In the genomic region with DNA sequence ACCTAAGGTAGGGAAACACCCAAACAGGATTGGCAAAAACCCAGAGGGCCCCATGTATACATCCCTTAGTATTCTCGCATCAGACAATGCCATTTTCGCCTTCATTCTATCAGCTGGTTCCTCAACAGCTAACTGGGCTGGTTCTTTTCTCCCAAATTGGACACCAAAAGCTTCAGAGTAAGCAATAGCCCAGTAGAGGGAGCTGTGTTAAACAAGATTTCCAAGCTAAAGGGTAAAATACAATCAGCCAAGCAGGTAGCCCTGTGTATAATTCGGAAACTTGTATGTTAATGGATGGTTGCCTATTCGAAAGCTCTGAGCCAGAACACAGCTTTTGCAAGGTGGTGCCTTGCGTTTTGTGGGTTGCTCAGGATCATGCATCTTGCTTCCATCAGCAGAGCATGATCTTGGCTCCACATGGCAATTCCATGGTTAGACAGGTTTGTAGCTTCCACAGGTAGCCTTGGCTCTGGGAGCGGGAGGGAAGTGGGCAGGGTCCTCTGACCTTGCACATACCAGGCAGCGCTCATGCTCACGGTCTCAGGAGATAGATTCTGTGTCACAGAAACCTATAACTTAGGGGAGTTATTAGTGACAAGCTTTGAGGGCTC, we compare ENCODE assay signal across 8 cellular contexts.
DNase-seq lines count a peak whose midpoint lies in the region; ATAC-seq and TF ChIP-seq lines count a peak whose summit lies in the region.

No MANE protein-coding gene starts in this region.

- H3K27ac Mint-ChIP-seq in progenitor cell of endocrine pancreas: no peak overlapping the region

- TF ChIP-seq CTCF in Peyer's patch (IDR thresholded peaks at IDR 0.05) (peak in 5 of 6 experiments; percentile 45 to 58 (median 56)), fibroblast of pulmonary artery (IDR thresholded peaks at IDR 0.05; ENCODE audit: low read length, missing control alignments) (peak; percentile 79), progenitor cell of endocrine pancreas (IDR thresholded peaks at IDR 0.05; ENCODE audit: unreplicated experiment) (peak; percentile 71)

- no peaks in the 10 kb centered on the region for H3K9me3 ChIP-seq in Peyer's patch

- no peaks in the 10 kb centered on the region for H3K27me3 ChIP-seq in Peyer's patch

- no peak for TF ChIP-seq POLR2A in Peyer's patch (IDR thresholded peaks at IDR 0.05)

- ATAC-seq in HG03175 (IDR thresholded peaks at IDR 0.05; ENCODE audit: unreplicated experiment) (peak; percentile 21), HG03460 (IDR thresholded peaks at IDR 0.05; ENCODE audit: unreplicated experiment) (no peak)
- ATAC-seq in stimulated activated naive CD8-positive, alpha-beta T cell treated with anti-CD3 and anti-CD28 coated beads, Interleukin-15, Interleukin-2, amounts not matched to agents 100 U/mL and 50 U/mL, for 24 hours: no peak

- DNase-seq in NCI-H524 (lab: John Stamatoyannopoulos, UW) (peak; percentile 28 to 55), NCI-H524 treated with DMSO at 0.1 percent for 48 hours (lab: John Stamatoyannopoulos, UW) (no peak), Peyer's patch (no peak), fibroblast of pulmonary artery (ENCODE audit: low read depth) (peak; percentile 86), progenitor cell of endocrine pancreas (ENCODE audit: low spot score, unreplicated experiment) (no peak)
- no peak for DNase-seq in stimulated activated naive CD8-positive, alpha-beta T cell treated with anti-CD3 and anti-CD28 coated beads, Interleukin-15, Interleukin-2, amounts not matched to agents 100 U/mL and 50 U/mL, for 24 hours

- no peaks in the 10 kb centered on the region for H3K36me3 Mint-ChIP-seq in progenitor cell of endocrine pancreas (ENCODE audit: insufficient read depth)

- peaks cover 7% of the 10 kb centered on the region for H3K27me3 Mint-ChIP-seq in progenitor cell of endocrine pancreas

- peaks cover 5% of the 10 kb centered on the region for H3K4me1 Mint-ChIP-seq in progenitor cell of endocrine pancreas (ENCODE audit: low read depth)

- peaks cover 0 to 14% (median 4%) of the 10 kb centered on the region in 4 donors for H3K4me1 ChIP-seq in Peyer's patch

- peak overlapping the region in 2 of 4 donors; percentile 1 to 26 for H3K27ac ChIP-seq in Peyer's patch

- no peak overlapping the region for H3K4me3 Mint-ChIP-seq in progenitor cell of endocrine pancreas (ENCODE audit: low read depth)

- no peaks in the 10 kb centered on the region for H3K36me3 ChIP-seq in Peyer's patch

- H3K9me3 Mint-ChIP-seq in progenitor cell of endocrine pancreas (ENCODE audit: low read depth): no peaks in the 10 kb centered on the region

- no peak overlapping the region for H3K4me3 ChIP-seq in Peyer's patch
- no peak overlapping the region for H3K4me3 ChIP-seq in fibroblast of pulmonary artery (replicated peaks; ENCODE audit: low read depth, low read length)

Comparison
In these comparisons a context has a peak if more than half of its experiments do, and no peak if none do; other contexts are left out.
1. DNase-seq: peak in NCI-H524 (2 of 2) and fibroblast of pulmonary artery (single experiment); none in NCI-H524 treated with DMSO at 0.1 percent for 48 hours (single experiment), Peyer's patch (0 of 3), progenitor cell of endocrine pancreas (single experiment) and stimulated activated naive CD8-positive, alpha-beta T cell treated with anti-CD3 and anti-CD28 coated beads, Interleukin-15, Interleukin-2, amounts not matched to agents 100 U/mL and 50 U/mL, for 24 hours (single experiment).
2. Peak in every context shown above with its lines, with median percentiles within 50 percentile points of each other: CTCF ChIP-seq.